8 cellular contexts compared by ENCODE assay signal in the genomic region with DNA sequence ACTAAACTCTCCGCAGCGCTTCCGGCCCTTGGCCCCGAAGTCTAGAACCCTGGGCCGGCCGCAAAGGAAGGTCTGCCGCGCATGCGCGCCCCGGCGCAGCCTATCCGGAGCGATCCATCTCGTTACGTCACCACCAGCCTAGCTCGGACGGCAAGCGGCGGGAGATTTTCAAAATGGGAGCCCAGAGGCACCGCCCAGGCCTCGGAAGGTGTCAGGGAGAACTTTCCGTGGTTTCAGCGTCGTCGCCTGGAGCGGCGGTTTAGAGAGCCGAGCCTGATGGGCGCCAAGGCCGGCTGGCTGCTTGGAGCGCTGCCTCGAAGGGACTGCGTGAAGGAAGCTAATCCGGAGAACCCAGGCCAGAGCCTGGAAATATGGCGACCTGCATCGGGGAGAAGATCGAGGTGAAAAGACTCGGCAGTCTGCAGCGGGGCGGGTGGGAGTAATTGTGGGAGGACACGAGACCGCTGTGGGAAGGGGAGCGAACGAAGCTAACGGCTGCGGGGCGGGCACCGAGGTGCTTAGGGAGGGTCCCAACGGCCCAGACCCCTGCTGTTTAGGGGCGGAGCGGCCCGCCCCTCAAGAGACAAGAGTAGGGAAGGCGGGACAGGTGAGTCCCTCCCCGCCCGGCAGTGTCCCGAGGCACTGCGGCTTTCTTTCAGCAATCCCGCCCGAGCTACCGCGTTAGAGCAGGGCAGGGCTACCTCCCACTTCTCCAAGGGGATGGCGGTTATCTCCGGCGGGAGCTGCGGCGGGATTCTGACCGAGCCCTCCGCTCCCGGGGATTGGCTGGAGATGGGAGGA. TPM values are rescaled to one million over a fixed set of nuclear protein-coding genes. Genes with fewer than 3 reads are reported as not detected.
A peak's percentile ranks its signal among the peaks of the same experiment; 100 is the strongest.
DNase-seq lines count a peak whose midpoint lies in the region; TF ChIP-seq lines count a peak whose summit lies in the region.

A gene (plus strand): TSS at position 130 of the 801 bp plus-strand sequence. CDS start 242 bp downstream, at position 372.

- peaks cover 25% of the 10 kb centered on the region for H3K36me3 ChIP-seq in neural progenitor cell
- no peaks in the 10 kb centered on the region for H3K36me3 ChIP-seq in stomach smooth muscle (ENCODE audit: control insufficient read depth in 2 of 2, insufficient read depth in 2 of 2, low read length in 2 of 2)

- peak; percentile 85 for DNase-seq in GM04504 (ENCODE audit: low read depth)
- DNase-seq in HFFc6, result peak; percentile 93
- peak; percentile 97 for DNase-seq in NAMALWA (ENCODE audit: low spot score)
- peak; percentile 94 for DNase-seq in SK-MEL-5 (ENCODE audit: low read depth, low spot score)
- DNase-seq in activated naive CD4-positive, alpha-beta T cell (lab: John Stamatoyannopoulos, UW), result peak; percentile 83 to 89 (median 85)
- DNase-seq in foreskin melanocyte, result peak; percentile 93
- DNase-seq in neural progenitor cell (ENCODE audit: low spot score), result peak; percentile 98

- H3F3A ChIP-seq in neural progenitor cell (ENCODE audit: low read depth), result peaks cover 19% of the 10 kb centered on the region

- no peaks in the 10 kb centered on the region for H4K20me1 ChIP-seq in neural progenitor cell (ENCODE audit: low read depth)

- H3K4me1 Mint-ChIP-seq in HFFc6 (ENCODE audit: low read depth), result peaks cover 28% of the 10 kb centered on the region
- peaks cover 17% of the 10 kb centered on the region for H3K4me1 Mint-ChIP-seq in neural progenitor cell

- peak within 1 kb of the TSS; percentile 98 for H3K4me2 ChIP-seq in neural progenitor cell

- H3K4me3 ChIP-seq in neural progenitor cell (peak within 1 kb of the TSS; percentile 79), stomach smooth muscle (ENCODE audit: low read length in 2 of 2) (peak within 1 kb of the TSS; percentile 95 to 98)

- H3K9me3 ChIP-seq in neural progenitor cell (ENCODE audit: low read depth), result no peaks in the 10 kb centered on the region
- H3K9me3 ChIP-seq in stomach smooth muscle (ENCODE audit: control insufficient read depth in 2 of 2, low read length in 2 of 2), result no peaks in the 10 kb centered on the region

- in situ Hi-C loops in SK-MEL-5 (cut with HindIII; ENCODE audit: low pct_unique_long_range_greater_than_20kb, low sequenced_read_pairs), result no loop called here

- H3K4me1 ChIP-seq in neural progenitor cell, result peaks cover 18% of the 10 kb centered on the region
- H3K4me1 ChIP-seq in stomach smooth muscle (ENCODE audit: control insufficient read depth, insufficient read depth, low read length), result peaks cover 5% of the 10 kb centered on the region

- H3K4me3 Mint-ChIP-seq in HFFc6 (peak within 1 kb of the TSS; percentile 100), neural progenitor cell (peak within 1 kb of the TSS; percentile 99)

- H3K27me3 Mint-ChIP-seq in HFFc6 (ENCODE audit: insufficient read depth) (no peaks in the 10 kb centered on the region; the same call in none of the 2 replicates), neural progenitor cell (ENCODE audit: insufficient read depth, low read depth) (no peaks in the 10 kb centered on the region)

- peak within 1 kb of the TSS; percentile 99 for H3K27ac ChIP-seq in neural progenitor cell
- H3K27ac ChIP-seq in stomach smooth muscle (ENCODE audit: low read length), result peak within 1 kb of the TSS; percentile 53

- H3K27ac Mint-ChIP-seq in HFFc6 (peak within 1 kb of the TSS; percentile 99), neural progenitor cell (peak within 1 kb of the TSS; percentile 99)

- H3K36me3 Mint-ChIP-seq in HFFc6 (ENCODE audit: low read depth) (peaks cover 9% of the 10 kb centered on the region; the same call in 1 of the 2 replicates), neural progenitor cell (peaks cover 11% of the 10 kb centered on the region)

- no peaks in the 10 kb centered on the region for H3K9me3 Mint-ChIP-seq in HFFc6
- no peaks in the 10 kb centered on the region for H3K9me3 Mint-ChIP-seq in neural progenitor cell

- H3K27me3 ChIP-seq in neural progenitor cell, result no peaks in the 10 kb centered on the region
- no peaks in the 10 kb centered on the region for H3K27me3 ChIP-seq in stomach smooth muscle (ENCODE audit: control insufficient read depth in 1 of 2, insufficient read depth in 2 of 2, low read length in 2 of 2)

- H3K9ac ChIP-seq in neural progenitor cell (peak within 1 kb of the TSS; percentile 89), stomach smooth muscle (ENCODE audit: low read length in 2 of 2) (peak within 1 kb of the TSS; percentile 72 to 87)

- TF ChIP-seq CTCF in HFFc6 (IDR thresholded peaks at IDR 0.05), result no peak
- TF ChIP-seq CTCF in neural progenitor cell (IDR thresholded peaks at IDR 0.05), result no peak

- peaks cover 68% of the 10 kb centered on the region for H3K79me2 ChIP-seq in neural progenitor cell (ENCODE audit: low read depth)

- peak within 1 kb of the TSS; percentile 71 for H2AFZ ChIP-seq in neural progenitor cell (replicated peaks)

RNA-seq across cellular contexts. Expression of the gene that starts here (rescaled TPM):
- total RNA-seq in HFFc6 (2021; fragmentation: NEBNext Ultra II Directional; extraction: Animal tissue kit (Norgen Biotek cat#: 25700)), result 10 to 100 TPM in 5 of 6 experiments, 1 to 10 TPM in 1; 5.8 to 17.8 (median 14.7) TPM
- 11.1 and 13.7 TPM in 2 replicates for total RNA-seq in SK-MEL-5 (2014; rRNA removed; shearing (Covaris generic))
- 7.2 and 15.8 TPM in 2 replicates for polyA plus RNA-seq in SK-MEL-5 (2015; cell fraction: cytosol; rRNA removed)
- polyA plus RNA-seq in SK-MEL-5 (2015; cell fraction: nucleus; rRNA removed), result 58.3 and 77.9 TPM in 2 replicates
- total RNA-seq in neural progenitor cell (ENCODE audit: low replicate concordance), result 41.1 and 83.9 TPM in 2 replicates

Comparison
In these comparisons a context has a peak if more than half of its experiments do, and no peak if none do; other contexts are left out.
1. Peak in every context shown above with its lines: DNase-seq, H3K4me3 ChIP-seq and H3K27ac ChIP-seq.